In the genomic region with DNA sequence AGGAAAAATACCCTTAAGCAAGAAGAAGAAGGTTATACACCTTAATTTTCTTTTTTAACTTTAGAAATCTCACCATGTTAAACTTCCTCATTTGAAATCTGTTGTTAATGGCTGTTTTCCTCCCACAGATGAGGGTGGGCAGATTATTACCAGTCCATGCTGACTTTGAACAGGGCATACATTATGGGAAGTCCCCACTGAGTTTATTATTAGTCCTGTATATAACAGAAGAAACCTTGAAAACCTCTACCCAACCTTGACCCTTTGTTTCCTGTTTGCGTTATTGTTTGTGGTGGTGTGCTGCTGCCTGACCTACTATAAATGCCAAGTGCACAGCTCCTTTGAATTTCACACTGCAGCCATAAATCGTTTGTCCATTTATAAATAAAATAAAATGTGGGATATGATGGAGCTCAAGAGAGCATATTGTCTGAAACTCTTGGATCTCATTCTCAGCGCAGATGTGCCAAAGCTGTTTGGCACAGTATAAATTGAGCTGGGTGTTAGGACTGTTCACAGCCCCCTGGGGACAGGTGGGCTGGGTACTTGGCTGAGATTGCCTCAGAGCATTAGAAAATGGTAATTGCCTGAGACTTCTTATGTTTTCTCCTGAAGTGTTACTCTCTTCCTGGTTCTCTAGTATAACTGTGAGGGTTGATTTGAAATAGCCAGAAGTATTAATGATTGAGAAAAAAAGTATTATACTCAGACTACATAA, we compare ENCODE assay signal across 9 cellular contexts.
DNase-seq lines count a peak whose midpoint lies in the region; ATAC-seq lines count a peak whose summit lies in the region.
"Had no signal": no experiment of that assay in that cellular context is flagged by ENCODE, and none has a peak within 500 bp of the region (broad histone marks: within the 10 kb centered on the region; RNA-seq: fewer than 3 reads in every experiment).

No MANE protein-coding gene starts in this region.

- H3K4me3 Mint-ChIP-seq in IgD-negative memory B cell: peak overlapping the region; percentile 10 to 54 (median 45)

- DNase-seq in midbrain (lab: John Stamatoyannopoulos, UW) (peak; percentile 27), NCI-H748 treated with DMSO at 0.1 percent for 48 hours (lab: John Stamatoyannopoulos, UW) (no peak), dedifferentiated amniotic fluid mesenchymal stem cell (ENCODE audit: extremely low spot score) (no peak)
- no peak for DNase-seq in stimulated activated CD4-positive, alpha-beta T cell treated with anti-CD3 and anti-CD28 coated beads, Interleukin-4, amount 100 ng/mL, for 4 hours
- DNase-seq: activated effector memory CD4-positive, alpha-beta T cell treated with anti-CD3 and anti-CD28 coated beads, Interleukin-2, amount 50 U/mL, for 16 hours had no signal

- peak; percentile 75 for ATAC-seq in GM19025 (IDR thresholded peaks at IDR 0.05; ENCODE audit: low read depth, unreplicated experiment)
- peak; percentile 80 for ATAC-seq in HG02642 (IDR thresholded peaks at IDR 0.05; ENCODE audit: poor library complexity, unreplicated experiment)
- ATAC-seq: SK-N-SH treated with all-trans-retinoic acid at 6 μM for 48 hours had no signal

- H3K36me3 Mint-ChIP-seq in IgD-negative memory B cell: no peaks in the 10 kb centered on the region

- H3K27ac Mint-ChIP-seq in IgD-negative memory B cell: peak overlapping the region; percentile 14 to 90 (median 25)

- peaks cover 30 to 48% (median 36%) of the 10 kb centered on the region in 3 donors for H3K4me1 Mint-ChIP-seq in IgD-negative memory B cell

- H3K27me3 Mint-ChIP-seq in IgD-negative memory B cell: no peaks in the 10 kb centered on the region

- H3K9me3 Mint-ChIP-seq in IgD-negative memory B cell: no peaks in the 10 kb centered on the region
